ENCODE assay signal across 9 cellular contexts in the genomic region with DNA sequence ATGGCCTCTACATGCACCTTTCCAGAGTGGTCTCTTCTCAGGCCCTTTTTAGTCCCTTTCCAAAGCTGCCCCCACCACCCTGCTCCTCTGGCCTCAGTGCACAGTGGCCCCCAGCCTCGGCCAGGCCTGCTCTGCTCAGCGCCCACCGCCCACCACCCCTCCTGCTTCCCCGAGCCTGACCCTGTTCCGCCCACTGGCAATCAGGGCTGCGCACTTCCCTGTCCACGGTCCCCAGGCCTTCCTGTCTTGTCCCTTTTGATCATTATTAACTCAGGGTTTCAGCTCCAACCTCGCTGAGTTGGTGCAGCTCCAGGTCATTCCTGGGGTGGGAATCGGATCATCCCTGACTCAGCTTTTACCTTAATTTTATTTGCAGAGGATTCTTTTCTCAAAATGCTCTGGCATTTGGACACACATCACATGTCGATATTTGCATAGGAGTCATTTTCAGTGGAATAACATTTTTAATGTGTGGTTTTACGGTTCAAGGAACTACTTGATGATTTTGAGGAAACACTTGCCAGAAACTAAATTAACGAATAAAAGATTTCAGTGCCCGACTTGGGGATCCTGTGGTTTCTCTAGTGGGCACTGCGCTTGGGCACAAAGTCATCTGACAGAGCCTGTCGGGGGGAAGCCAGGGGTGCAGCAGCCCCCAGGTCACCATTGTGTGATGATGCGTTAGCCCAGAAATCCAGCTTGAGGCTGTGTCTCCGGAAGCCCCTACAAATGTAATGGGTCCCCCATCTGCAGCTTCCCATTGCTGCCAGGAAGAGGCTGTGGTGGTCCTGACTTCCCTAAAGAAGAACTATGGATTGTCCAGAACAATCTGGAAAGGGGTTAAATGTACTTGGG. TPM values are rescaled to one million over a fixed set of nuclear protein-coding genes. Genes with fewer than 3 reads are reported as not detected.
A peak's percentile ranks its signal among the peaks of the same experiment; 100 is the strongest.
DNase-seq lines count a peak whose midpoint lies in the region; ATAC-seq lines count a peak whose summit lies in the region.
"Had no signal": no experiment of that assay in that cellular context is flagged by ENCODE, and none has a peak within 500 bp of the region (broad histone marks: within the 10 kb centered on the region; RNA-seq: fewer than 3 reads in every experiment).

No MANE protein-coding gene starts in this region.

- DNase-seq in stimulated activated CD8-positive, alpha-beta memory T cell treated with anti-CD3 and anti-CD28 coated beads, Interleukin-4, amount 100 ng/mL, for 48 hours, result peak; percentile 19
- DNase-seq in SKM-1 treated with dmso at 0.1 percent for 144 hours (lab: John Stamatoyannopoulos, UW; ENCODE audit: unreplicated experiment), result no peak
- DNase-seq: activated CD8-positive, alpha-beta T cell treated with anti-CD3 and anti-CD28 coated beads for 36 hours had no signal

- peak overlapping the region; percentile 16 to 51 for H3K27ac ChIP-seq in esophagus (ENCODE audit: low read depth in 2 of 2, low read length in 1 of 2)

- no peaks in the 10 kb centered on the region for H3K27me3 Mint-ChIP-seq in IgD-negative memory B cell
- H3K27me3 Mint-ChIP-seq: activated CD8-positive, alpha-beta T cell treated with anti-CD3 and anti-CD28 coated beads for 36 hours; naive thymus-derived CD4-positive, alpha-beta T cell had no signal

- peak overlapping the region; percentile 52 to 97 (median 80) for H3K27ac Mint-ChIP-seq in IgD-negative memory B cell
- H3K27ac Mint-ChIP-seq: activated CD8-positive, alpha-beta T cell treated with anti-CD3 and anti-CD28 coated beads for 36 hours had no signal

- no peak overlapping the region for H3K4me3 ChIP-seq in esophagus (ENCODE audit: low read depth in 1 of 2, low read length in 2 of 2)

- no peaks in the 10 kb centered on the region for H3K9me3 ChIP-seq in esophagus (ENCODE audit: control insufficient read depth in 2 of 2, insufficient read depth in 1 of 2, low read depth in 1 of 2, low read length in 1 of 2)

- ATAC-seq in GM19395 (IDR thresholded peaks at IDR 0.05; ENCODE audit: unreplicated experiment), result peak; percentile 31
- no peak for ATAC-seq in HG03097 (IDR thresholded peaks at IDR 0.05; ENCODE audit: low FRiP score, unreplicated experiment)
- ATAC-seq in GM19328 (IDR thresholded peaks at IDR 0.05; ENCODE audit: unreplicated experiment), result no peak

- H3K36me3 Mint-ChIP-seq in IgD-negative memory B cell, result no peaks in the 10 kb centered on the region

- no peaks in the 10 kb centered on the region for H3K9me3 Mint-ChIP-seq in IgD-negative memory B cell
- H3K9me3 Mint-ChIP-seq: activated CD8-positive, alpha-beta T cell treated with anti-CD3 and anti-CD28 coated beads for 36 hours; naive thymus-derived CD4-positive, alpha-beta T cell had no signal

- WGBS in esophagus, 2 donors, result 70 to 72% methylated on average over 17 of the region's 17 CpGs

- peaks cover 0 to 4% of the 10 kb centered on the region in 2 donors for H3K36me3 ChIP-seq in esophagus (ENCODE audit: control insufficient read depth in 2 of 2, insufficient read depth in 2 of 2, low read length in 1 of 2)

- peaks cover 11 to 15% (median 12%) of the 10 kb centered on the region in 3 donors for H3K4me1 Mint-ChIP-seq in IgD-negative memory B cell

- peak overlapping the region; percentile 65 to 95 (median 80) for H3K4me3 Mint-ChIP-seq in IgD-negative memory B cell
- H3K4me3 Mint-ChIP-seq: activated CD8-positive, alpha-beta T cell treated with anti-CD3 and anti-CD28 coated beads for 36 hours; naive thymus-derived CD4-positive, alpha-beta T cell had no signal

- peaks cover 0 to 6% of the 10 kb centered on the region in 2 donors for H3K4me1 ChIP-seq in esophagus (ENCODE audit: control insufficient read depth in 2 of 2, insufficient read depth in 2 of 2, low read length in 1 of 2)

- no peaks in the 10 kb centered on the region for H3K27me3 ChIP-seq in esophagus (ENCODE audit: control insufficient read depth in 1 of 2, insufficient read depth in 2 of 2, low read length in 2 of 2)

RNA-seq across cellular contexts. Expression of gene ESPNL, which starts 1.1 kb away (rescaled TPM):
- polyA plus RNA-seq in IgD-negative memory B cell (5.5 TPM), esophagus (under 1 TPM; 0.09 to 0.12 TPM)
- polyA plus RNA-seq: naive thymus-derived CD4-positive, alpha-beta T cell had no signal

RNA-seq across cellular contexts. Expression of gene SCLY, which starts 38.3 kb away (rescaled TPM):
- 18.5 TPM for polyA plus RNA-seq in IgD-negative memory B cell
- 1 to 10 TPM; 6.3 to 6.6 TPM for polyA plus RNA-seq in esophagus

RNA-seq across cellular contexts. Expression of gene KLHL30, which starts 39.4 kb away (rescaled TPM):
- polyA plus RNA-seq in IgD-negative memory B cell, result not detected
- polyA plus RNA-seq in esophagus, result under 1 TPM; 0.21 to 0.24 TPM
- polyA plus RNA-seq: naive thymus-derived CD4-positive, alpha-beta T cell had no signal

RNA-seq across cellular contexts. Expression of gene ERFE, which starts 59.7 kb away (rescaled TPM):
- polyA plus RNA-seq in IgD-negative memory B cell, result not detected
- polyA plus RNA-seq in esophagus, result under 1 TPM; 0.06 to 0.38 TPM
- polyA plus RNA-seq: naive thymus-derived CD4-positive, alpha-beta T cell had no signal
